Comparison of ENCODE assay signal across 1 cellular context in the genomic region with DNA sequence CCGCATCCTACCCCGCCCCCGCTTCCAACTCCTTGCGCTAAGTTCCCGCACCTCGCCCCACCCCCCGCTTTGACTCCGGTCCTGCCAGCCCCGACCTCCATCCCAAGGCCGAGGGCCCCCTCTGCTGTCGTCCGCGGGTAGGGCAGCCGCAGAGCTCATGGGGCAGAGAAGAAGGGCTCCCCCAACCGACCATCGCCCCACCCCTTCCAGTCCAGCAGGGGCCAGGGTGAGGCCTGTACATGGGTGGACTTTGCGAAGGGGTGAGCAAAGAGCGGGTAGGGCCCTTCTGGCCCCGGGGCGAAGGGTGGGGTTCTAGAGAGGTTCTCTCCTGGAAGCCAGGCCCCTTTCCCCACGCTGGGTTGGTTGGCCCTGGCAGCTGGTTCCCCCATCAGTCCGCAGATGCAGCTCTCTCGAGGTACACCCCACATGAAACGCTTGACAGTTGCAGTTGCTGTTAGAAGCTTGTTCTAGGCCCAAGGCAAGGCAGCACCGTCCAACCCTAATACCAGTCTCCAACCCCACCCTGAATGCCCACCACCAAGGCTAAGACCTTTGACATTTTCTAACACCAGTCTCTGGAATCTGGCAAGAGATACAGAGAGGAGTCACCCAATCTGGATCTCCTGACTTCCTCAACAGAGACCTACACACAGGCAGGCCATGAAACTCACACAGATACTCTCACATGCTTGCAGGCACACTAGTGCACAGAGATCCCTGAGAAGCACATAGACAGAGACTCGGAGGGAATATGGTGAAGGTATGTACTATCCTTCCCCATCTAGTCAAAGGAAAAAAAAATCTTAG.
A peak's percentile ranks its signal among the peaks of the same experiment; 100 is the strongest.
TF ChIP-seq lines count a peak whose summit lies in the region.

No MANE protein-coding gene starts in this region.

TF ChIP-seq in K562, 482 proteins besides CTCF, POLR2A, EP300 and RAD21 (continued from another document and continues in another):
- TF ChIP-seq FOXA1 (IDR thresholded peaks at IDR 0.05; ENCODE audit: borderline replicate concordance): no peak
- TF ChIP-seq, protein P1, sequence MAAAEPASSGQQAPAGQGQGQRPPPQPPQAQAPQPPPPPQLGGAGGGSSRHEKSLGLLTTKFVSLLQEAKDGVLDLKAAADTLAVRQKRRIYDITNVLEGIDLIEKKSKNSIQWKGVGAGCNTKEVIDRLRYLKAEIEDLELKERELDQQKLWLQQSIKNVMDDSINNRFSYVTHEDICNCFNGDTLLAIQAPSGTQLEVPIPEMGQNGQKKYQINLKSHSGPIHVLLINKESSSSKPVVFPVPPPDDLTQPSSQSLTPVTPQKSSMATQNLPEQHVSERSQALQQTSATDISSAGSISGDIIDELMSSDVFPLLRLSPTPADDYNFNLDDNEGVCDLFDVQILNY (CRISPR knock-in tag; IDR thresholded peaks at IDR 0.05): no peak
- no peak for TF ChIP-seq WHSC1 (IDR thresholded peaks at IDR 0.05; ENCODE audit: low read length)
- no peak; the same call in 1 of the 2 replicates for TF ChIP-seq ESRRA (IDR thresholded peaks at IDR 0.05; ENCODE audit: borderline replicate concordance, low read depth)
- TF ChIP-seq, protein P2, sequence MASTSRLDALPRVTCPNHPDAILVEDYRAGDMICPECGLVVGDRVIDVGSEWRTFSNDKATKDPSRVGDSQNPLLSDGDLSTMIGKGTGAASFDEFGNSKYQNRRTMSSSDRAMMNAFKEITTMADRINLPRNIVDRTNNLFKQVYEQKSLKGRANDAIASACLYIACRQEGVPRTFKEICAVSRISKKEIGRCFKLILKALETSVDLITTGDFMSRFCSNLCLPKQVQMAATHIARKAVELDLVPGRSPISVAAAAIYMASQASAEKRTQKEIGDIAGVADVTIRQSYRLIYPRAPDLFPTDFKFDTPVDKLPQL (IDR thresholded peaks at IDR 0.05; ENCODE audit: extremely low read depth, insufficient read length): no peak
- no peak for TF ChIP-seq MBD2 (IDR thresholded peaks at IDR 0.05; ENCODE audit: borderline replicate concordance, low read depth)
- no peak for TF ChIP-seq ZNF717 (CRISPR knock-in tag; IDR thresholded peaks at IDR 0.05)
- TF ChIP-seq CBX1 (IDR thresholded peaks at IDR 0.05; ENCODE audit: low read depth): no peak
- TF ChIP-seq TAF7 (tag; IDR thresholded peaks at IDR 0.05): no peak
- TF ChIP-seq ZNF324 (CRISPR knock-in tag; IDR thresholded peaks at IDR 0.05): no peak
- peak in 1 of 2 experiments; percentile 22; a peak in 1 of 4 replicates for TF ChIP-seq SRF (CRISPR knock-in tag; IDR thresholded peaks at IDR 0.05)
- no peak for TF ChIP-seq HDAC6 (IDR thresholded peaks at IDR 0.05; ENCODE audit: low read depth, low read length)
- TF ChIP-seq ASH1L (IDR thresholded peaks at IDR 0.05; ENCODE audit: borderline replicate concordance, low read depth, partially characterized antibody): no peak
- TF ChIP-seq, protein P3, sequence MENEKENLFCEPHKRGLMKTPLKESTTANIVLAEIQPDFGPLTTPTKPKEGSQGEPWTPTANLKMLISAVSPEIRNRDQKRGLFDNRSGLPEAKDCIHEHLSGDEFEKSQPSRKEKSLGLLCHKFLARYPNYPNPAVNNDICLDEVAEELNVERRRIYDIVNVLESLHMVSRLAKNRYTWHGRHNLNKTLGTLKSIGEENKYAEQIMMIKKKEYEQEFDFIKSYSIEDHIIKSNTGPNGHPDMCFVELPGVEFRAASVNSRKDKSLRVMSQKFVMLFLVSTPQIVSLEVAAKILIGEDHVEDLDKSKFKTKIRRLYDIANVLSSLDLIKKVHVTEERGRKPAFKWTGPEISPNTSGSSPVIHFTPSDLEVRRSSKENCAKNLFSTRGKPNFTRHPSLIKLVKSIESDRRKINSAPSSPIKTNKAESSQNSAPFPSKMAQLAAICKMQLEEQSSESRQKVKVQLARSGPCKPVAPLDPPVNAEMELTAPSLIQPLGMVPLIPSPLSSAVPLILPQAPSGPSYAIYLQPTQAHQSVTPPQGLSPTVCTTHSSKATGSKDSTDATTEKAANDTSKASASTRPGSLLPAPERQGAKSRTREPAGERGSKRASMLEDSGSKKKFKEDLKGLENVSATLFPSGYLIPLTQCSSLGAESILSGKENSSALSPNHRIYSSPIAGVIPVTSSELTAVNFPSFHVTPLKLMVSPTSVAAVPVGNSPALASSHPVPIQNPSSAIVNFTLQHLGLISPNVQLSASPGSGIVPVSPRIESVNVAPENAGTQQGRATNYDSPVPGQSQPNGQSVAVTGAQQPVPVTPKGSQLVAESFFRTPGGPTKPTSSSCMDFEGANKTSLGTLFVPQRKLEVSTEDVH (IDR thresholded peaks at IDR 0.05; ENCODE audit: low read depth, partially characterized antibody): no peak
- TF ChIP-seq RFX1 (IDR thresholded peaks at IDR 0.05): no peak
- no peak; the same call in 1 of the 2 replicates for TF ChIP-seq ZNF232 (CRISPR knock-in tag; IDR thresholded peaks at IDR 0.05)
- no peak for TF ChIP-seq GABPA (tag; conservative IDR thresholded peaks at IDR 0.05; ENCODE audit: low read depth)
- no peak for TF ChIP-seq ZNF695 (CRISPR knock-in tag; IDR thresholded peaks at IDR 0.05)
- TF ChIP-seq POLR3G (IDR thresholded peaks at IDR 0.05; ENCODE audit: extremely low read depth, insufficient read length, insufficient replicate concordance): no peak
- TF ChIP-seq ZNF707 (CRISPR knock-in tag; conservative IDR thresholded peaks at IDR 0.05): no peak
- TF ChIP-seq, protein P4, sequence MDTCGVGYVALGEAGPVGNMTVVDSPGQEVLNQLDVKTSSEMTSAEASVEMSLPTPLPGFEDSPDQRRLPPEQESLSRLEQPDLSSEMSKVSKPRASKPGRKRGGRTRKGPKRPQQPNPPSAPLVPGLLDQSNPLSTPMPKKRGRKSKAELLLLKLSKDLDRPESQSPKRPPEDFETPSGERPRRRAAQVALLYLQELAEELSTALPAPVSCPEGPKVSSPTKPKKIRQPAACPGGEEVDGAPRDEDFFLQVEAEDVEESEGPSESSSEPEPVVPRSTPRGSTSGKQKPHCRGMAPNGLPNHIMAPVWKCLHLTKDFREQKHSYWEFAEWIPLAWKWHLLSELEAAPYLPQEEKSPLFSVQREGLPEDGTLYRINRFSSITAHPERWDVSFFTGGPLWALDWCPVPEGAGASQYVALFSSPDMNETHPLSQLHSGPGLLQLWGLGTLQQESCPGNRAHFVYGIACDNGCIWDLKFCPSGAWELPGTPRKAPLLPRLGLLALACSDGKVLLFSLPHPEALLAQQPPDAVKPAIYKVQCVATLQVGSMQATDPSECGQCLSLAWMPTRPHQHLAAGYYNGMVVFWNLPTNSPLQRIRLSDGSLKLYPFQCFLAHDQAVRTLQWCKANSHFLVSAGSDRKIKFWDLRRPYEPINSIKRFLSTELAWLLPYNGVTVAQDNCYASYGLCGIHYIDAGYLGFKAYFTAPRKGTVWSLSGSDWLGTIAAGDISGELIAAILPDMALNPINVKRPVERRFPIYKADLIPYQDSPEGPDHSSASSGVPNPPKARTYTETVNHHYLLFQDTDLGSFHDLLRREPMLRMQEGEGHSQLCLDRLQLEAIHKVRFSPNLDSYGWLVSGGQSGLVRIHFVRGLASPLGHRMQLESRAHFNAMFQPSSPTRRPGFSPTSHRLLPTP (IDR thresholded peaks at IDR 0.05; ENCODE audit: borderline replicate concordance, extremely low read depth, insufficient read length): no peak
- 0 out of 2 replicates have a peak, but pooled peaks have one; percentile 4 for TF ChIP-seq ZFX (CRISPR knock-in tag; IDR thresholded peaks at IDR 0.05)
- 0 out of 2 replicates have a peak, but pooled peaks have one; percentile 18 for TF ChIP-seq NBN (IDR thresholded peaks at IDR 0.05; ENCODE audit: low read depth)
- no peak for TF ChIP-seq KLF13 (tag; IDR thresholded peaks at IDR 0.05; ENCODE audit: borderline replicate concordance, low read depth)
- no peak for TF ChIP-seq FOXA3 (CRISPR knock-in tag; conservative IDR thresholded peaks at IDR 0.05 in 1 of 2, IDR thresholded peaks at IDR 0.05 in 1 of 2)
- TF ChIP-seq HDAC8 (tag; IDR thresholded peaks at IDR 0.05): no peak
- no peak; a peak in 1 of 4 replicates for TF ChIP-seq TEAD1 (CRISPR knock-in tag; IDR thresholded peaks at IDR 0.05)
- no peak for TF ChIP-seq MCM7 (IDR thresholded peaks at IDR 0.05)
- no peak for TF ChIP-seq PHF8 (IDR thresholded peaks at IDR 0.05; ENCODE audit: borderline replicate concordance, low read length)
- no peak for TF ChIP-seq SIN3A (IDR thresholded peaks at IDR 0.05; ENCODE audit: borderline replicate concordance in 2 of 2, control insufficient read depth in 1 of 2, low read depth in 2 of 2, low read length in 2 of 2)
- TF ChIP-seq, protein P5, sequence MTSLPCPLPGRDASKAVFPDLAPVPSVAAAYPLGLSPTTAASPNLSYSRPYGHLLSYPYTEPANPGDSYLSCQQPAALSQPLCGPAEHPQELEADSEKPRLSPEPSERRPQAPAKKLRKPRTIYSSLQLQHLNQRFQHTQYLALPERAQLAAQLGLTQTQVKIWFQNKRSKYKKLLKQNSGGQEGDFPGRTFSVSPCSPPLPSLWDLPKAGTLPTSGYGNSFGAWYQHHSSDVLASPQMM (CRISPR knock-in tag; IDR thresholded peaks at IDR 0.05): no peak
- TF ChIP-seq ZNF583 (CRISPR knock-in tag; IDR thresholded peaks at IDR 0.05): no peak
- no peak for TF ChIP-seq ATF7 (IDR thresholded peaks at IDR 0.05)
- no peak for TF ChIP-seq PHB (CRISPR knock-in tag; IDR thresholded peaks at IDR 0.05)
- TF ChIP-seq, protein P6, sequence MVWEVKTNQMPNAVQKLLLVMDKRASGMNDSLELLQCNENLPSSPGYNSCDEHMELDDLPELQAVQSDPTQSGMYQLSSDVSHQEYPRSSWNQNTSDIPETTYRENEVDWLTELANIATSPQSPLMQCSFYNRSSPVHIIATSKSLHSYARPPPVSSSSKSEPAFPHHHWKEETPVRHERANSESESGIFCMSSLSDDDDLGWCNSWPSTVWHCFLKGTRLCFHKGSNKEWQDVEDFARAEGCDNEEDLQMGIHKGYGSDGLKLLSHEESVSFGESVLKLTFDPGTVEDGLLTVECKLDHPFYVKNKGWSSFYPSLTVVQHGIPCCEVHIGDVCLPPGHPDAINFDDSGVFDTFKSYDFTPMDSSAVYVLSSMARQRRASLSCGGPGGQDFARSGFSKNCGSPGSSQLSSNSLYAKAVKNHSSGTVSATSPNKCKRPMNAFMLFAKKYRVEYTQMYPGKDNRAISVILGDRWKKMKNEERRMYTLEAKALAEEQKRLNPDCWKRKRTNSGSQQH (CRISPR knock-in tag; IDR thresholded peaks at IDR 0.05): no peak
- no peak for TF ChIP-seq HDAC2 (IDR thresholded peaks at IDR 0.05)
- no peak for TF ChIP-seq FOXK1 (CRISPR knock-in tag; IDR thresholded peaks at IDR 0.05; ENCODE audit: borderline replicate concordance)
- no peak for TF ChIP-seq ZNF24 (IDR thresholded peaks at IDR 0.05)
- no peak for TF ChIP-seq NR4A1 (CRISPR knock-in tag; IDR thresholded peaks at IDR 0.05)
- TF ChIP-seq NR4A1 (tag; IDR thresholded peaks at IDR 0.05): no peak
- TF ChIP-seq NR1H2 (CRISPR knock-in tag; IDR thresholded peaks at IDR 0.05): no peak
- TF ChIP-seq, protein P7, sequence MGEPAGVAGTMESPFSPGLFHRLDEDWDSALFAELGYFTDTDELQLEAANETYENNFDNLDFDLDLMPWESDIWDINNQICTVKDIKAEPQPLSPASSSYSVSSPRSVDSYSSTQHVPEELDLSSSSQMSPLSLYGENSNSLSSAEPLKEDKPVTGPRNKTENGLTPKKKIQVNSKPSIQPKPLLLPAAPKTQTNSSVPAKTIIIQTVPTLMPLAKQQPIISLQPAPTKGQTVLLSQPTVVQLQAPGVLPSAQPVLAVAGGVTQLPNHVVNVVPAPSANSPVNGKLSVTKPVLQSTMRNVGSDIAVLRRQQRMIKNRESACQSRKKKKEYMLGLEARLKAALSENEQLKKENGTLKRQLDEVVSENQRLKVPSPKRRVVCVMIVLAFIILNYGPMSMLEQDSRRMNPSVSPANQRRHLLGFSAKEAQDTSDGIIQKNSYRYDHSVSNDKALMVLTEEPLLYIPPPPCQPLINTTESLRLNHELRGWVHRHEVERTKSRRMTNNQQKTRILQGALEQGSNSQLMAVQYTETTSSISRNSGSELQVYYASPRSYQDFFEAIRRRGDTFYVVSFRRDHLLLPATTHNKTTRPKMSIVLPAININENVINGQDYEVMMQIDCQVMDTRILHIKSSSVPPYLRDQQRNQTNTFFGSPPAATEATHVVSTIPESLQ (CRISPR knock-in tag; IDR thresholded peaks at IDR 0.05): peak; percentile 51; the same call in 1 of the 2 replicates
- TF ChIP-seq, protein P8, sequence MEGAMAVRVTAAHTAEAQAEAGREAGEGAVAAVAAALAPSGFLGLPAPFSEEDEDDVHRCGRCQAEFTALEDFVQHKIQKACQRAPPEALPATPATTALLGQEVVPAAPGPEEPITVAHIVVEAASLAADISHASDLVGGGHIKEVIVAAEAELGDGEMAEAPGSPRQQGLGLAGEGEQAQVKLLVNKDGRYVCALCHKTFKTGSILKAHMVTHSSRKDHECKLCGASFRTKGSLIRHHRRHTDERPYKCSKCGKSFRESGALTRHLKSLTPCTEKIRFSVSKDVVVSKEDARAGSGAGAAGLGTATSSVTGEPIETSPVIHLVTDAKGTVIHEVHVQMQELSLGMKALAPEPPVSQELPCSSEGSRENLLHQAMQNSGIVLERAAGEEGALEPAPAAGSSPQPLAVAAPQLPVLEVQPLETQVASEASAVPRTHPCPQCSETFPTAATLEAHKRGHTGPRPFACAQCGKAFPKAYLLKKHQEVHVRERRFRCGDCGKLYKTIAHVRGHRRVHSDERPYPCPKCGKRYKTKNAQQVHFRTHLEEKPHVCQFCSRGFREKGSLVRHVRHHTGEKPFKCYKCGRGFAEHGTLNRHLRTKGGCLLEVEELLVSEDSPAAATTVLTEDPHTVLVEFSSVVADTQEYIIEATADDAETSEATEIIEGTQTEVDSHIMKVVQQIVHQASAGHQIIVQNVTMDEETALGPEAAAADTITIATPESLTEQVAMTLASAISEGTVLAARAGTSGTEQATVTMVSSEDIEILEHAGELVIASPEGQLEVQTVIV (CRISPR knock-in tag; IDR thresholded peaks at IDR 0.05; ENCODE audit: borderline replicate concordance): no peak
- no peak for TF ChIP-seq ZNF316 (IDR thresholded peaks at IDR 0.05)
- no peak for TF ChIP-seq SPI1 (IDR thresholded peaks at IDR 0.05; ENCODE audit: borderline replicate concordance, low read depth, low read length)
- no peak for TF ChIP-seq TAF1 (IDR thresholded peaks at IDR 0.05; ENCODE audit: control insufficient read depth, extremely low read depth, insufficient read depth, low read length, severe bottlenecking)
- TF ChIP-seq, protein P9, sequence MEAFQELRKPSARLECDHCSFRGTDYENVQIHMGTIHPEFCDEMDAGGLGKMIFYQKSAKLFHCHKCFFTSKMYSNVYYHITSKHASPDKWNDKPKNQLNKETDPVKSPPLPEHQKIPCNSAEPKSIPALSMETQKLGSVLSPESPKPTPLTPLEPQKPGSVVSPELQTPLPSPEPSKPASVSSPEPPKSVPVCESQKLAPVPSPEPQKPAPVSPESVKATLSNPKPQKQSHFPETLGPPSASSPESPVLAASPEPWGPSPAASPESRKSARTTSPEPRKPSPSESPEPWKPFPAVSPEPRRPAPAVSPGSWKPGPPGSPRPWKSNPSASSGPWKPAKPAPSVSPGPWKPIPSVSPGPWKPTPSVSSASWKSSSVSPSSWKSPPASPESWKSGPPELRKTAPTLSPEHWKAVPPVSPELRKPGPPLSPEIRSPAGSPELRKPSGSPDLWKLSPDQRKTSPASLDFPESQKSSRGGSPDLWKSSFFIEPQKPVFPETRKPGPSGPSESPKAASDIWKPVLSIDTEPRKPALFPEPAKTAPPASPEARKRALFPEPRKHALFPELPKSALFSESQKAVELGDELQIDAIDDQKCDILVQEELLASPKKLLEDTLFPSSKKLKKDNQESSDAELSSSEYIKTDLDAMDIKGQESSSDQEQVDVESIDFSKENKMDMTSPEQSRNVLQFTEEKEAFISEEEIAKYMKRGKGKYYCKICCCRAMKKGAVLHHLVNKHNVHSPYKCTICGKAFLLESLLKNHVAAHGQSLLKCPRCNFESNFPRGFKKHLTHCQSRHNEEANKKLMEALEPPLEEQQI (IDR thresholded peaks at IDR 0.05): no peak
- TF ChIP-seq TAF15 (IDR thresholded peaks at IDR 0.05; ENCODE audit: low read depth, low read length): no peak
- no peak for TF ChIP-seq ZNF184 (CRISPR knock-in tag; IDR thresholded peaks at IDR 0.05)
- TF ChIP-seq CC2D1A (IDR thresholded peaks at IDR 0.05): peak; percentile 85
- no peak for TF ChIP-seq HDAC1 (IDR thresholded peaks at IDR 0.05)
